Comparison of ENCODE assay signal across 22 cellular contexts in genomic region chr9:2082802-2083201, GRCh38.
DNase-seq lines count a peak whose midpoint lies in the region; ATAC-seq, FAIRE-seq and TF ChIP-seq lines count a peak whose summit lies in the region.
"Had no signal": no experiment of that assay in that cellular context is flagged by ENCODE, and none has a peak within 500 bp of the region (broad histone marks: within the 10 kb centered on the region; RNA-seq: fewer than 3 reads in every experiment).

No MANE protein-coding gene starts in this region.

- H3K79me1 ChIP-seq in IMR-90 (ENCODE audit: low read depth in 1 of 2, low read length in 2 of 2): no peaks in the 10 kb centered on the region

- BruUV-seq in IMR-90 (replicated peaks; lab: Mats Ljungman, UMichigan): no TSS peak

- no peak overlapping the region for H2AK5ac ChIP-seq in IMR-90 (ENCODE audit: low read depth, low read length)

- H3K23ac ChIP-seq in IMR-90 (ENCODE audit: low read depth, low read length): no peak overlapping the region

- dilution Hi-C loops in IMR-90 (cut with HindIII; ENCODE audit: low sequenced_read_pairs, unreplicated experiment): no loop called here

- no peak for TF ChIP-seq RAD21 in IMR-90 (IDR thresholded peaks at IDR 0.05; ENCODE audit: low read length)

- no peaks in the 10 kb centered on the region for H3K9me3 Mint-ChIP-seq in activated CD4-positive, alpha-beta T cell treated with anti-CD3 and anti-CD28 coated beads for 36 hours (ENCODE audit: low read depth)
- no peaks in the 10 kb centered on the region for H3K9me3 Mint-ChIP-seq in activated CD4-positive, alpha-beta T cell treated with anti-CD3 and anti-CD28 coated beads, Interleukin-2, amount 10 ng/mL, durations not matched to agents 7 days and 5 days
- no peaks in the 10 kb centered on the region for H3K9me3 Mint-ChIP-seq in central memory CD8-positive, alpha-beta T cell
- H3K9me3 Mint-ChIP-seq: CD8-positive, alpha-beta T cell; H9 had no signal

- H4K20me1 ChIP-seq in IMR-90 (ENCODE audit: insufficient read depth, low read length): no peaks in the 10 kb centered on the region
- H4K20me1 ChIP-seq in GM23248 (ENCODE audit: insufficient read depth): no peaks in the 10 kb centered on the region

- H3K27ac ChIP-seq in IMR-90 (ENCODE audit: insufficient read depth, low read length) (no peak overlapping the region), pancreas (no peak overlapping the region), gastrocnemius medialis (no peak overlapping the region), GM23248 (no peak overlapping the region)
- H3K27ac ChIP-seq: 22Rv1; BLaER1 treated with 17β-estradiol and CSF1 and Interleukin-3, amounts not matched to agents 10 nM and 100 nM; KMS-11 had no signal

- H2AFZ ChIP-seq in IMR-90 (replicated peaks; ENCODE audit: low read length, poor library complexity) (no peak overlapping the region), GM23248 (no peak overlapping the region)

- H3K9me1 ChIP-seq in IMR-90 (ENCODE audit: insufficient read depth, low read length): no peaks in the 10 kb centered on the region; the same call in 1 of the 2 replicates

- no peak overlapping the region for H2AK9ac ChIP-seq in IMR-90 (replicated peaks; ENCODE audit: low read depth, low read length, poor library complexity)

- peaks cover 11% of the 10 kb centered on the region for H3K4me1 Mint-ChIP-seq in activated CD4-positive, alpha-beta T cell treated with anti-CD3 and anti-CD28 coated beads for 36 hours
- H3K4me1 Mint-ChIP-seq in activated CD4-positive, alpha-beta T cell treated with anti-CD3 and anti-CD28 coated beads, Interleukin-2, amount 10 ng/mL, durations not matched to agents 7 days and 5 days: peaks cover 10% of the 10 kb centered on the region
- H3K4me1 Mint-ChIP-seq in central memory CD8-positive, alpha-beta T cell: peaks cover 29% of the 10 kb centered on the region
- H3K4me1 Mint-ChIP-seq: H9 had no signal

- peaks cover 52% of the 10 kb centered on the region for H3K36me3 Mint-ChIP-seq in activated CD4-positive, alpha-beta T cell treated with anti-CD3 and anti-CD28 coated beads for 36 hours (ENCODE audit: low read depth)
- H3K36me3 Mint-ChIP-seq in activated CD4-positive, alpha-beta T cell treated with anti-CD3 and anti-CD28 coated beads, Interleukin-2, amount 10 ng/mL, durations not matched to agents 7 days and 5 days (ENCODE audit: low read depth): peaks cover 81% of the 10 kb centered on the region
- H3K36me3 Mint-ChIP-seq in central memory CD8-positive, alpha-beta T cell (ENCODE audit: insufficient read depth): peaks cover 74% of the 10 kb centered on the region

- no peak for DNase-seq in activated CD4-positive, alpha-beta T cell treated with anti-CD3 and anti-CD28 coated beads for 36 hours
- DNase-seq in activated CD4-positive, alpha-beta T cell treated with anti-CD3 and anti-CD28 coated beads, Interleukin-2, amount 10 ng/mL, durations not matched to agents 7 days and 5 days: no peak
- DNase-seq in IMR-90 (no peak), pancreas (no peak), gastrocnemius medialis (no peak), globus pallidus (ENCODE audit: low spot score) (no peak), GM23248 (no peak)
- DNase-seq in central memory CD8-positive, alpha-beta T cell (ENCODE audit: low spot score in 2 of 2): no peak
- DNase-seq: Calu3; CD8-positive, alpha-beta T cell; DMS153; H9; NCI-H1105; NCI-H1694 treated with DMSO at 0.1 percent for 48 hours; NCI-H2081 treated with DMSO at 0.1 percent for 48 hours; NCI-H524 treated with DMSO at 0.1 percent for 48 hours; NCI-H82; SIG-M5 had no signal

- H4K5ac ChIP-seq in IMR-90 (ENCODE audit: low read depth, low read length): no peak overlapping the region

- intact Hi-C loops in activated CD4-positive, alpha-beta T cell treated with anti-CD3 and anti-CD28 coated beads for 36 hours (cut with DNase I, micrococcal nuclease): loop anchor here (10.0 kb wide), 2 partner anchors 358 to 618 kb away; no protein-coding TSS in a partner anchor
- intact Hi-C loops in IMR-90 (cut with micrococcal nuclease): no loop called here
- intact Hi-C loops in pancreas (cut with DNase I): no loop called here
- intact Hi-C loops in gastrocnemius medialis (cut with DNase I; ENCODE audit: low total_unique reads): loop anchor here (10.0 kb wide), 1 partner anchor 138 kb away; no protein-coding TSS in a partner anchor

- H3K14ac ChIP-seq in IMR-90 (replicated peaks; ENCODE audit: low read depth, low read length): no peak overlapping the region

- H3K56ac ChIP-seq in IMR-90 (ENCODE audit: extremely low read depth, insufficient read depth, low read length): no peak overlapping the region

- peaks cover 14% of the 10 kb centered on the region; the same call in 1 of the 2 replicates for H3F3A ChIP-seq in GM23248 (ENCODE audit: insufficient read depth)

- H3K4me3 ChIP-seq in IMR-90 (ENCODE audit: insufficient read depth, low read depth, low read length) (no peak overlapping the region), pancreas (no peak overlapping the region), gastrocnemius medialis (no peak overlapping the region), GM23248 (no peak overlapping the region)
- H3K4me3 ChIP-seq: BLaER1 treated with 17β-estradiol and CSF1 and Interleukin-3, amounts not matched to agents 10 nM and 100 nM had no signal

- CTCF ChIA-PET in activated CD4-positive, alpha-beta T cell treated with anti-CD3 and anti-CD28 coated beads for 36 hours (lab: Charles Lee): no interaction called here
- CTCF ChIA-PET in activated CD4-positive, alpha-beta T cell treated with anti-CD3 and anti-CD28 coated beads, Interleukin-2, amount 10 ng/mL, durations not matched to agents 7 days and 5 days (lab: Charles Lee): no interaction called here
- CTCF ChIA-PET in IMR-90 (lab: Yijun Ruan, JAX): no interaction called here

- H3K4me1 ChIP-seq in IMR-90 (ENCODE audit: control insufficient read depth, insufficient read depth, low read length) (no peaks in the 10 kb centered on the region), pancreas (no peaks in the 10 kb centered on the region), gastrocnemius medialis (peaks cover 0 to 3% of the 10 kb centered on the region in 2 donors), GM23248 (ENCODE audit: insufficient read depth) (peaks cover 11% of the 10 kb centered on the region)

- H3K27me3 Mint-ChIP-seq in activated CD4-positive, alpha-beta T cell treated with anti-CD3 and anti-CD28 coated beads for 36 hours: no peaks in the 10 kb centered on the region
- no peaks in the 10 kb centered on the region for H3K27me3 Mint-ChIP-seq in activated CD4-positive, alpha-beta T cell treated with anti-CD3 and anti-CD28 coated beads, Interleukin-2, amount 10 ng/mL, durations not matched to agents 7 days and 5 days
- no peaks in the 10 kb centered on the region for H3K27me3 Mint-ChIP-seq in central memory CD8-positive, alpha-beta T cell

- H3K9me2 ChIP-seq in GM23248 (ENCODE audit: insufficient read depth): no peaks in the 10 kb centered on the region

- no peaks in the 10 kb centered on the region for H3K27me3 ChIP-seq in IMR-90 (ENCODE audit: control insufficient read depth, insufficient read depth, low read length)
- H3K27me3 ChIP-seq in pancreas: no peaks in the 10 kb centered on the region
- no peaks in the 10 kb centered on the region for H3K27me3 ChIP-seq in gastrocnemius medialis
- H3K27me3 ChIP-seq in GM23248 (replicated peaks; ENCODE audit: insufficient read depth): no peaks in the 10 kb centered on the region
- H3K27me3 ChIP-seq: BLaER1 treated with 17β-estradiol and CSF1 and Interleukin-3, amounts not matched to agents 10 nM and 100 nM had no signal

- peak overlapping the region; percentile 44 for H3K27ac Mint-ChIP-seq in activated CD4-positive, alpha-beta T cell treated with anti-CD3 and anti-CD28 coated beads for 36 hours
- no peak overlapping the region for H3K27ac Mint-ChIP-seq in activated CD4-positive, alpha-beta T cell treated with anti-CD3 and anti-CD28 coated beads, Interleukin-2, amount 10 ng/mL, durations not matched to agents 7 days and 5 days
- H3K27ac Mint-ChIP-seq in central memory CD8-positive, alpha-beta T cell (ENCODE audit: low read depth): peak overlapping the region; percentile 82
- H3K27ac Mint-ChIP-seq: CD8-positive, alpha-beta T cell; H9 had no signal

- H2BK5ac ChIP-seq in IMR-90 (ENCODE audit: low read depth, low read length, poor library complexity, severe bottlenecking): no peak overlapping the region

- H3K18ac ChIP-seq in IMR-90 (ENCODE audit: low read depth, low read length): no peak overlapping the region

- H2BK15ac ChIP-seq in IMR-90 (ENCODE audit: low read depth, low read length): no peak overlapping the region

- H4K91ac ChIP-seq in IMR-90 (ENCODE audit: insufficient read depth, low read depth, low read length): no peak overlapping the region

- no peak overlapping the region for H2BK20ac ChIP-seq in IMR-90 (ENCODE audit: low read depth, low read length)

- no peaks in the 10 kb centered on the region for H3K79me2 ChIP-seq in GM23248 (ENCODE audit: insufficient read depth)

- no peak for TF ChIP-seq POLR2A in IMR-90 (IDR thresholded peaks at IDR 0.05; ENCODE audit: low read depth, low read length)
- TF ChIP-seq POLR2A in gastrocnemius medialis (IDR thresholded peaks at IDR 0.05): no peak

- peaks cover 32% of the 10 kb centered on the region for H3K36me3 ChIP-seq in IMR-90 (ENCODE audit: control insufficient read depth, insufficient read depth, low read length)
- peaks cover 0 to 77% (median 22%) of the 10 kb centered on the region in 3 donors for H3K36me3 ChIP-seq in pancreas
- peaks cover 0 to 70% of the 10 kb centered on the region in 2 donors for H3K36me3 ChIP-seq in gastrocnemius medialis
- H3K36me3 ChIP-seq in GM23248 (ENCODE audit: low read depth): peaks cover 37% of the 10 kb centered on the region

- no peak overlapping the region for H2BK120ac ChIP-seq in IMR-90 (ENCODE audit: low read depth, low read length)

- ATAC-seq in activated CD4-positive, alpha-beta T cell treated with anti-CD3 and anti-CD28 coated beads for 36 hours: no peak
- ATAC-seq in IMR-90 (ENCODE audit: low read depth) (no peak), pancreas (no peak), gastrocnemius medialis (no peak)
- no peak for ATAC-seq in central memory CD8-positive, alpha-beta T cell (replicated peaks; ENCODE audit: extremely low read depth, poor library complexity, severe bottlenecking)
- ATAC-seq: CD8-positive, alpha-beta T cell; Panc1 had no signal

- peak; percentile 32 for FAIRE-seq in pancreas (lab: Jason Lieb, UNC)

- in situ Hi-C loops in IMR-90 (cut with MboI; ENCODE audit: low sequenced_read_pairs) (no loop called here), gastrocnemius medialis (cut with MboI; ENCODE audit: low sequenced_read_pairs in 4 of 4) (loop anchor here in 1 of 4 donors (25.0 kb wide), 1 partner anchor 371 kb away; no protein-coding TSS in a partner anchor), GM23248 (cut with MboI) (no loop called here)

- no peak overlapping the region for H3K4ac ChIP-seq in IMR-90 (ENCODE audit: low read depth, low read length)

- WGBS in IMR-90 (ENCODE audit: extremely low coverage in 2 of 2, insufficient read length in 1 of 2), 2 experiments: no CpG with 5 or more reads among the region's 2 CpGs
- 87 to 90% methylated on average over 2 of the region's 2 CpGs for WGBS in pancreas, 2 donors
- 73 to 82% methylated on average over 2 of the region's 2 CpGs for WGBS in GM23248 (ENCODE audit: low coverage in 1 of 2, low lambda C conversion rate in 2 of 2, missing lambda C conversion rate in 2 of 2), 2 experiments

- H3K9me3 ChIP-seq in IMR-90 (ENCODE audit: control insufficient read depth, insufficient read depth, low read length) (no peaks in the 10 kb centered on the region), pancreas (no peaks in the 10 kb centered on the region), gastrocnemius medialis (no peaks in the 10 kb centered on the region), GM23248 (ENCODE audit: low read depth) (no peaks in the 10 kb centered on the region)
- H3K9me3 ChIP-seq: BLaER1 treated with 17β-estradiol and CSF1 and Interleukin-3, amounts not matched to agents 10 nM and 100 nM had no signal

- H3K9ac ChIP-seq in IMR-90 (ENCODE audit: low read depth, low read length) (no peak overlapping the region), GM23248 (no peak overlapping the region)
- H3K9ac ChIP-seq: BLaER1 treated with 17β-estradiol and CSF1 and Interleukin-3, amounts not matched to agents 10 nM and 100 nM; KMS-11 had no signal

- H3K4me2 ChIP-seq in IMR-90 (ENCODE audit: low read depth, low read length) (no peak overlapping the region), GM23248 (ENCODE audit: unreplicated experiment) (no peak overlapping the region)
- H3K4me2 ChIP-seq: BLaER1 treated with 17β-estradiol and CSF1 and Interleukin-3, amounts not matched to agents 10 nM and 100 nM; KMS-11 had no signal

- TF ChIP-seq CTCF in IMR-90 (conservative IDR thresholded peaks at IDR 0.05; ENCODE audit: low read depth, low read length) (no peak), pancreas (IDR thresholded peaks at IDR 0.05) (no peak), gastrocnemius medialis (IDR thresholded peaks at IDR 0.05 in 4 of 5, conservative IDR thresholded peaks at IDR 0.05 in 1 of 5) (no peak)

- POLR2A ChIA-PET in activated CD4-positive, alpha-beta T cell treated with anti-CD3 and anti-CD28 coated beads for 36 hours (lab: Charles Lee): no interaction called here
- POLR2A ChIA-PET in activated CD4-positive, alpha-beta T cell treated with anti-CD3 and anti-CD28 coated beads, Interleukin-2, amount 10 ng/mL, durations not matched to agents 7 days and 5 days (lab: Charles Lee): no interaction called here
- POLR2A ChIA-PET in IMR-90 (lab: Charles Lee; ENCODE audit: unreplicated experiment): no interaction called here

- H4K8ac ChIP-seq in IMR-90 (ENCODE audit: low read depth in 2 of 2, low read length in 2 of 2): no peak overlapping the region

- no peak overlapping the region for H3K4me3 Mint-ChIP-seq in activated CD4-positive, alpha-beta T cell treated with anti-CD3 and anti-CD28 coated beads for 36 hours
- no peak overlapping the region for H3K4me3 Mint-ChIP-seq in activated CD4-positive, alpha-beta T cell treated with anti-CD3 and anti-CD28 coated beads, Interleukin-2, amount 10 ng/mL, durations not matched to agents 7 days and 5 days
- no peak overlapping the region for H3K4me3 Mint-ChIP-seq in central memory CD8-positive, alpha-beta T cell
- H3K4me3 Mint-ChIP-seq: CD8-positive, alpha-beta T cell; H9 had no signal

Comparison
In these comparisons a context has a peak if more than half of its experiments do, and no peak if none do; other contexts are left out.
1. intact Hi-C loops: an anchor here in activated CD4-positive, alpha-beta T cell treated with anti-CD3 and anti-CD28 coated beads for 36 hours (10.0 kb wide) and gastrocnemius medialis (10.0 kb wide); none called in IMR-90 and pancreas.